In the genomic region with DNA sequence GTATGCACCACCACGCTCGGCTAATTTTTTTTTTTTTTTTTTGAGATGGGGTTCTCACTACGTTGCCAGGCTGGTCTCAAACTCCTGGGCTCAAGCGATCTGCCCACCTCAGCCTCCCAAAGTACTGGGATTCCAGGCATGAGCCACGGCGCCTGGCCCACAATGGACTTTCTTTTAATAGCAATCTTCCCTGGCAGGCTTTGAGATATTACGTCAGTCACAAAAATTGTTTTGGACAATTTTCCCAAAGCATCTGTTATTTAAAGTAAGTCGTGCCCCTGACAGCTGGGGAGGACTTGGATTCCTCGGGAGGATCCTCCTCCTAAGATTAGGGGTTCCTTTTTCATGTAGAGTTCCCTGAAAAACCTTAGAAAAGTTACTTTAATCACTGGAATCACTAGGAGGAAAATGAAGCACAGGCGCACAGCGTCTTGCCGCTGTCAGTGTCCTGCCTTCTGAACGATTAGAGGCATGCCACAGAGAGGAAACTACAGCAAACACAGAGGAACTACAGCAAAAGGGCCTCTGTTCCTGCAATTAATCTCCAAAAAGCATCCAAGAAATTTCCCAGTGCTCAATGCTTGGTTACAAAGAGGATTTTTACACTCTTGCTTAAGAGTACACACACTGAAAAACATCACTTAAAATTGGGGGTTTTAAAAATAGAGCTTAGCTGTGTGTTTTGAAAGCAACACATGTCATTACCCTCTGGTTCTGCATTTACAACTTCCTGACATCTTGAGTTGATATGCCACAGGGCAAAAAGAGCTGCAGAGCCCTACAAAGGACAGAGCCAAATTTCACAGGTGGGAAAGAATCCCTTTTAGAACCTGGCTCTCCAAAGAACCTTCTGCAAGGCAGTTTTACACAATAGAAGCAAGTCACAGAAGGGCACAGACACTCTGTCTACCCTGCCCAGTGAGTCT, we compare ENCODE assay signal across 10 cellular contexts. TPM values are rescaled to one million over a fixed set of nuclear protein-coding genes. Genes with fewer than 3 reads are reported as not detected.
DNase-seq lines count a peak whose midpoint lies in the region; ATAC-seq and TF ChIP-seq lines count a peak whose summit lies in the region.
"Had no signal": no experiment of that assay in that cellular context is flagged by ENCODE, and none has a peak within 500 bp of the region (broad histone marks: within the 10 kb centered on the region; RNA-seq: fewer than 3 reads in every experiment).

No MANE protein-coding gene starts in this region.

- H3K36me3 ChIP-seq in left ventricle myocardium inferior (no peaks in the 10 kb centered on the region), mesendoderm (ENCODE audit: control insufficient read depth, insufficient read depth, low read length) (no peaks in the 10 kb centered on the region)

- H3K9me3 ChIP-seq in left ventricle myocardium inferior (replicated peaks), result no peaks in the 10 kb centered on the region

- H3K56ac ChIP-seq in mesendoderm (ENCODE audit: low read length), result no peak overlapping the region

- peaks cover 22% of the 10 kb centered on the region for H3K36me3 Mint-ChIP-seq in activated B cell treated with CpG ODN at 0.5 μM for 24 hours (ENCODE audit: low read depth)
- H3K36me3 Mint-ChIP-seq in stimulated activated naive B cell treated with anti-CD40 and anti-IgM and Interleukin-4, amounts not matched to agents 10 μg/mL and 1 μg/mL and 100 μg/mL, for 72 hours, result peaks cover 0 to 10% of the 10 kb centered on the region in 2 donors

- no peak overlapping the region for H2BK5ac ChIP-seq in mesendoderm (ENCODE audit: low read length)

- CTCF ChIA-PET in activated B cell treated with CpG ODN at 0.5 μM for 24 hours (lab: Charles Lee), result interaction anchor here (0.6 to 0.9 kb wide), 3 partner anchors 10 to 60 kb away, joined by 3 read pairs; no protein-coding TSS in a partner anchor

- H3K27me3 ChIP-seq in left ventricle myocardium inferior (ENCODE audit: low read depth), result no peaks in the 10 kb centered on the region
- peaks cover 27% of the 10 kb centered on the region for H3K27me3 ChIP-seq in mesendoderm (ENCODE audit: insufficient read depth, low read length, poor library complexity)

- no peaks in the 10 kb centered on the region for H3K79me2 ChIP-seq in mesendoderm (ENCODE audit: control insufficient read depth, insufficient read depth, low read length)

- H3K4me3 ChIP-seq in GM12865 (ENCODE audit: low read depth, low read length) (peak overlapping the region; percentile 39), left ventricle myocardium inferior (peak overlapping the region; percentile 83), mesendoderm (ENCODE audit: low read length) (no peak overlapping the region)

- no peak overlapping the region for H4K8ac ChIP-seq in mesendoderm (ENCODE audit: low read depth, low read length)

- H3K27ac ChIP-seq in left ventricle myocardium inferior (replicated peaks), result peak overlapping the region; percentile 98
- no peak overlapping the region for H3K27ac ChIP-seq in mesendoderm (ENCODE audit: low read depth, low read length)
- H3K27ac ChIP-seq: KMS-11 had no signal

- no peaks in the 10 kb centered on the region for H3K27me3 Mint-ChIP-seq in activated B cell treated with CpG ODN at 0.5 μM for 24 hours
- H3K27me3 Mint-ChIP-seq in stimulated activated naive B cell treated with anti-CD40 and anti-IgM and Interleukin-4, amounts not matched to agents 10 μg/mL and 1 μg/mL and 100 μg/mL, for 72 hours, result no peaks in the 10 kb centered on the region

- peak overlapping the region; percentile 68 for H3K4me3 Mint-ChIP-seq in activated B cell treated with CpG ODN at 0.5 μM for 24 hours
- H3K4me3 Mint-ChIP-seq in stimulated activated naive B cell treated with anti-CD40 and anti-IgM and Interleukin-4, amounts not matched to agents 10 μg/mL and 1 μg/mL and 100 μg/mL, for 72 hours, result peak overlapping the region; percentile 77 to 78

- no peak overlapping the region for H3K18ac ChIP-seq in mesendoderm (ENCODE audit: low read length)

- no peak overlapping the region for H3K23ac ChIP-seq in mesendoderm (ENCODE audit: low read length)

- intact Hi-C loops in activated B cell treated with CpG ODN at 0.5 μM for 24 hours (cut with micrococcal nuclease) (loop anchor here (1.0 kb wide), 1 partner anchor 10 kb away; no protein-coding TSS in a partner anchor), left ventricle myocardium inferior (cut with micrococcal nuclease) (no loop called here)

- no peak overlapping the region for H3K4ac ChIP-seq in mesendoderm (ENCODE audit: low read depth, low read length)

- H3K79me1 ChIP-seq in mesendoderm (ENCODE audit: low read length), result no peaks in the 10 kb centered on the region

- no peak overlapping the region for H2BK15ac ChIP-seq in mesendoderm (replicated peaks; ENCODE audit: low read depth)

- POLR2A ChIA-PET in activated B cell treated with CpG ODN at 0.5 μM for 24 hours (lab: Charles Lee), result interaction anchor here (0.5 to 2.8 kb wide), 10 partner anchors 9 to 1703 kb away, joined by 3 to 14 read pairs (median 4); a partner anchor contains a TSS

- peaks cover 82% of the 10 kb centered on the region for H3K4me1 Mint-ChIP-seq in activated B cell treated with CpG ODN at 0.5 μM for 24 hours
- H3K4me1 Mint-ChIP-seq in stimulated activated naive B cell treated with anti-CD40 and anti-IgM and Interleukin-4, amounts not matched to agents 10 μg/mL and 1 μg/mL and 100 μg/mL, for 72 hours, result peaks cover 63 to 88% of the 10 kb centered on the region in 2 donors

- H3K4me2 ChIP-seq in mesendoderm (ENCODE audit: low read length), result no peak overlapping the region
- H3K4me2 ChIP-seq: KMS-11 had no signal

- H3K27ac Mint-ChIP-seq in activated B cell treated with CpG ODN at 0.5 μM for 24 hours, result peak overlapping the region; percentile 86
- H3K27ac Mint-ChIP-seq in stimulated activated naive B cell treated with anti-CD40 and anti-IgM and Interleukin-4, amounts not matched to agents 10 μg/mL and 1 μg/mL and 100 μg/mL, for 72 hours, result peak overlapping the region; percentile 98

- H3K9ac ChIP-seq in mesendoderm (ENCODE audit: low read length), result no peak overlapping the region
- H3K9ac ChIP-seq: KMS-11 had no signal

- ATAC-seq in activated B cell treated with CpG ODN at 0.5 μM for 24 hours (ENCODE audit: low read depth), result no peak
- ATAC-seq in stimulated activated naive B cell treated with anti-CD40 and anti-IgM and Interleukin-4, amounts not matched to agents 10 μg/mL and 1 μg/mL and 100 μg/mL, for 72 hours (replicated peaks), result no peak

- H3K9me3 Mint-ChIP-seq in activated B cell treated with CpG ODN at 0.5 μM for 24 hours, result no peaks in the 10 kb centered on the region
- no peaks in the 10 kb centered on the region for H3K9me3 Mint-ChIP-seq in stimulated activated naive B cell treated with anti-CD40 and anti-IgM and Interleukin-4, amounts not matched to agents 10 μg/mL and 1 μg/mL and 100 μg/mL, for 72 hours

- no peak overlapping the region for H4K5ac ChIP-seq in mesendoderm (ENCODE audit: low read length)

- H2BK120ac ChIP-seq in mesendoderm (ENCODE audit: low read depth, low read length), result no peak overlapping the region

- no peak for DNase-seq in GM12865 (ENCODE audit: low read depth)
- DNase-seq in activated B cell treated with CpG ODN at 0.5 μM for 24 hours, result no peak
- peak; percentile 66 for DNase-seq in left ventricle myocardium inferior
- DNase-seq in stimulated activated naive B cell treated with anti-CD40 and anti-IgM and Interleukin-4, amounts not matched to agents 10 μg/mL and 1 μg/mL and 100 μg/mL, for 72 hours, result no peak
- no peak for DNase-seq in NCI-H1105 (lab: John Stamatoyannopoulos, UW)
- DNase-seq in mesendoderm, result no peak
- DNase-seq in NCI-H2196 (lab: John Stamatoyannopoulos, UW; ENCODE audit: unreplicated experiment), result no peak
- DNase-seq in NCI-H2107 treated with DMSO at 0.1 percent for 48 hours (lab: John Stamatoyannopoulos, UW; ENCODE audit: unreplicated experiment), result no peak
- DNase-seq: activated CD4-positive, CD25-positive, alpha-beta regulatory T cell treated with anti-CD3 and anti-CD28 coated beads, Interleukin-2, amount 50 U/mL, for 72 hours had no signal

- TF ChIP-seq CTCF in GM12865 (IDR thresholded peaks at IDR 0.05; ENCODE audit: insufficient read depth, low read depth, low read length, missing control alignments), result no peak
- no peak for TF ChIP-seq CTCF in activated B cell treated with CpG ODN at 0.5 μM for 24 hours (IDR thresholded peaks at IDR 0.05)
- TF ChIP-seq CTCF in left ventricle myocardium inferior (IDR thresholded peaks at IDR 0.05; ENCODE audit: borderline replicate concordance), result no peak

- H3K4me1 ChIP-seq in left ventricle myocardium inferior (peaks cover 99% of the 10 kb centered on the region), mesendoderm (ENCODE audit: control insufficient read depth, low read depth, low read length) (no peaks in the 10 kb centered on the region)

- no peak overlapping the region for H2AK5ac ChIP-seq in mesendoderm (ENCODE audit: low read length)

- no CpG with 5 or more reads among the region's 13 CpGs for WGBS in mesendoderm (ENCODE audit: extremely low coverage, insufficient coverage, low lambda C conversion rate)

RNA-seq across cellular contexts. Expression of a gene that starts 4.5 kb away (rescaled TPM):
- total RNA-seq in activated B cell treated with CpG ODN at 0.5 μM for 24 hours (30.5 and 34.4 TPM in 2 replicates), left ventricle myocardium inferior (159 TPM)
- 0.15 TPM for polyA plus RNA-seq in mesendoderm (2013, experiment 1 of 2)
- polyA plus RNA-seq in mesendoderm (2013, experiment 2 of 2), result 0.21 TPM

RNA-seq across cellular contexts. Expression of a gene that starts 28.5 kb away (rescaled TPM):
- total RNA-seq in activated B cell treated with CpG ODN at 0.5 μM for 24 hours (not detected in 2 replicates), left ventricle myocardium inferior (0.33 TPM)
- not detected for polyA plus RNA-seq in mesendoderm (2013, experiment 1 of 2)
- polyA plus RNA-seq in mesendoderm (2013, experiment 2 of 2), result not detected
